ENCODE assay signal across 16 cellular contexts in the genomic region with DNA sequence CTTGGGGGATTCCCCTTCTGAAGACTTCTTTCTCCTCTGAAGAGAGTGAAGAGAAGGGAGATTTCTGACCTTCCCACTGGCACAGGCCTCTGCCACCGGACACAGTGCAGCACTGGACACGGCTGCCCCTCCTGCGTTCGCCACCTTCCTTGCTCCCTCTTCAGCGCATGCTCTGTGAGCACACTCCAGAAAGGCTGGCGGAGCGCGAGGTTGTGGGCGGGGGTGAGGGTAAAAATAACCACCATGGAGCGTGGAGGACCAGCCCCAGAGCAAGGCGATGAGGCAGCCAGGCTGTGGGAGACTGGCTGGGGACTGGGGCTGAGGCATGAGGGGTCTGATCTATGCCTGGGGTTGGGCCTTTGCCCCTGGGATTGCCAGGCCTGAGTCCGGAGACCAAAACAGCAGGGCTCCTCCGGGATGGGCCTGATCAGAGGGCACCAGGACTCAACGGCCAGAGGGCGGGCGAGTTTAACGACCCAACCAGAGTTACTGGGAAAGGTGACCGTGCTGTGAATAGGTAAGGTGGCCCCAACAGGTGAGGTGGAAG.
"Had no signal": no experiment of that assay in that cellular context is flagged by ENCODE, and none has a peak within 500 bp of the region (broad histone marks: within the 10 kb centered on the region; RNA-seq: fewer than 3 reads in every experiment).

No MANE protein-coding gene starts in this region.

- H3K27me3 ChIP-seq: ascending aorta, breast epithelium, dorsolateral prefrontal cortex had no signal

- H3K9me3 ChIP-seq: ascending aorta, breast epithelium had no signal

- H3K4me1 ChIP-seq: ascending aorta had no signal

- H3K27ac Mint-ChIP-seq: activated naive CD4-positive, alpha-beta T cell treated with anti-CD3 and anti-CD28 coated beads, Interleukin-2, amount 10 ng/mL, durations not matched to agents 7 days and 5 days; activated T-helper 2 cell treated with anti-CD3 and anti-CD28 coated beads, Interferon-gamma antibody, Interleukin-2, Interleukin-4, amounts not matched to agents 10 μg/mL and 5 μg/mL and 100 μg/mL, durations not matched to agents 14 hours and 24 hours and 36 hours; mesothelial cell of epicardium; T-cell had no signal

- DNase-seq: activated CD4-positive, alpha-beta T cell treated with anti-CD3 and anti-CD28 coated beads for 1 hour; activated CD4-positive, alpha-beta T cell treated with anti-CD3 and anti-CD28 coated beads, Interleukin-2, amount 50 U/mL, for 4 hours; activated naive CD4-positive, alpha-beta T cell treated with anti-CD3 and anti-CD28 coated beads, Interleukin-2, amount 10 ng/mL, durations not matched to agents 7 days and 5 days; dorsolateral prefrontal cortex; hypothalamus; stimulated activated CD4-positive, alpha-beta T cell treated with anti-CD3 and anti-CD28 coated beads, Interleukin-15, amount 100 ng/mL, for 24 hours; stimulated activated CD4-positive, alpha-beta T cell treated with anti-CD3 and anti-CD28 coated beads, Interleukin-4, amount 100 ng/mL, for 1 hour; stimulated activated naive CD4-positive, alpha-beta T cell treated with Interleukin-2 at 50 U/mL for 16 hours; T-cell; T1000 had no signal

- H3K36me3 ChIP-seq: ascending aorta, breast epithelium had no signal

- H3K4me3 Mint-ChIP-seq: activated naive CD4-positive, alpha-beta T cell treated with anti-CD3 and anti-CD28 coated beads, Interleukin-2, amount 10 ng/mL, durations not matched to agents 7 days and 5 days; mesothelial cell of epicardium; T-cell had no signal

- H3K9ac ChIP-seq: parathyroid adenoma had no signal

- H3K36me3 Mint-ChIP-seq: activated naive CD4-positive, alpha-beta T cell treated with anti-CD3 and anti-CD28 coated beads, Interleukin-2, amount 10 ng/mL, durations not matched to agents 7 days and 5 days; T-cell had no signal

- ATAC-seq: T-cell had no signal

- H3K4me3 ChIP-seq: ascending aorta, breast epithelium, dorsolateral prefrontal cortex, lung had no signal

- H2AFZ ChIP-seq: parathyroid adenoma had no signal

- H3K27ac ChIP-seq: ascending aorta, breast epithelium, dorsolateral prefrontal cortex, parathyroid adenoma had no signal

- H3K9me3 Mint-ChIP-seq: activated naive CD4-positive, alpha-beta T cell treated with anti-CD3 and anti-CD28 coated beads, Interleukin-2, amount 10 ng/mL, durations not matched to agents 7 days and 5 days; activated T-helper 2 cell treated with anti-CD3 and anti-CD28 coated beads, Interferon-gamma antibody, Interleukin-2, Interleukin-4, amounts not matched to agents 10 μg/mL and 5 μg/mL and 100 μg/mL, durations not matched to agents 14 hours and 24 hours and 36 hours; mesothelial cell of epicardium; T-cell had no signal
